8 cellular contexts compared by ENCODE assay signal in genomic region chr6:31793927-31794245, GRCh38. TPM values are rescaled to one million over a fixed set of nuclear protein-coding genes. Genes with fewer than 3 reads are reported as not detected.
A peak's percentile ranks its signal among the peaks of the same experiment; 100 is the strongest.
DNase-seq lines count a peak whose midpoint lies in the region; ATAC-seq and TF ChIP-seq lines count a peak whose summit lies in the region.
"Not testable (repeated sequence)": the region's sequence is repeated elsewhere in the genome, so short reads cannot be mapped to it uniquely, and the experiment has no call there.

No MANE protein-coding gene starts in this region.

- H3F3A ChIP-seq in PC-3 (ENCODE audit: low read length, unreplicated experiment) = not testable (repeated sequence)

- H3K27me3 Mint-ChIP-seq in H9 (ENCODE audit: low read depth); activated CD8-positive, alpha-beta memory T cell treated with anti-CD3 and anti-CD28 coated beads, Interleukin-2, amount 10 ng/mL, durations not matched to agents 7 days and 5 days; naive B cell: not testable (repeated sequence)

- H3K9me3 ChIP-seq in AG04450 (ENCODE audit: control insufficient read depth, insufficient read depth, low read length); H9 (ENCODE audit: control insufficient read depth, low read depth, low read length); PC-3 (ENCODE audit: low read length); breast epithelium; spleen: not testable (repeated sequence)

- intact Hi-C loops in PC-3 (cut with micrococcal nuclease) = loop anchor here (2.0 kb wide), 2 partner anchors 21 to 37 kb away; partner anchors contain the start of genes HSPA1A and HSPA1L
- intact Hi-C loops in breast epithelium (cut with DNase I; ENCODE audit: low total_unique reads) = not testable (repeated sequence)
- intact Hi-C loops in spleen (cut with DNase I; ENCODE audit: low total_unique reads) = loop anchor here (10.0 kb wide), 1 partner anchor 59 kb away; the partner anchor contains the start of gene CLIC1

- not testable (repeated sequence) for H3K27me3 ChIP-seq in AG04450 (ENCODE audit: control insufficient read depth, insufficient read depth, low read length); H9 (ENCODE audit: insufficient read depth, low read length); PC-3 (ENCODE audit: low read length); breast epithelium; spleen (replicated peaks in 1 of 7)

- H3K4ac ChIP-seq in H9 (ENCODE audit: low read depth, low read length) = not testable (repeated sequence)

- H3K4me3 Mint-ChIP-seq in H9 = peak overlapping the region; percentile 98
- peak overlapping the region; percentile 96 for H3K4me3 Mint-ChIP-seq in activated CD8-positive, alpha-beta memory T cell treated with anti-CD3 and anti-CD28 coated beads, Interleukin-2, amount 10 ng/mL, durations not matched to agents 7 days and 5 days
- H3K4me3 Mint-ChIP-seq in naive B cell = peak overlapping the region in 6 of 8 donors; percentile 80 to 99 (median 96)

- not testable (repeated sequence) for H2BK120ac ChIP-seq in H9 (ENCODE audit: low read depth, low read length, poor library complexity, severe bottlenecking)

- not testable (repeated sequence) for H2BK20ac ChIP-seq in H9 (ENCODE audit: low read depth, low read length, poor library complexity, severe bottlenecking)

- not testable (repeated sequence) for H4K91ac ChIP-seq in H9 (ENCODE audit: insufficient read length, low read depth, low read length)

- not testable (repeated sequence) for H4K20me1 ChIP-seq in H9 (ENCODE audit: control insufficient read depth, insufficient read depth, insufficient read length); PC-3 (ENCODE audit: low read length)

- H3K23me2 ChIP-seq in H9 (ENCODE audit: insufficient read length, low read depth, low read length, poor library complexity, severe bottlenecking) = not testable (repeated sequence)

- not testable (repeated sequence) for H2BK5ac ChIP-seq in H9 (ENCODE audit: insufficient read length, low read length)

- not testable (repeated sequence) for H3K23ac ChIP-seq in H9 (ENCODE audit: insufficient read length, low read depth, low read length)

- H3K18ac ChIP-seq in H9 (ENCODE audit: insufficient read length, low read depth, low read length) = not testable (repeated sequence)

- H2AFZ ChIP-seq in H9 (ENCODE audit: low read length); PC-3 (ENCODE audit: low read length): not testable (repeated sequence)

- not testable (repeated sequence) for H2AK5ac ChIP-seq in H9 (ENCODE audit: insufficient read length, low read length)

- peak overlapping the region; percentile 77 for H3K4me2 ChIP-seq in H9 (ENCODE audit: insufficient read depth, insufficient read length, low read length)
- H3K4me2 ChIP-seq in PC-3 (ENCODE audit: low read length) = peak overlapping the region; percentile 95

- not testable (repeated sequence) for H3K79me1 ChIP-seq in H9 (ENCODE audit: insufficient read depth, low read depth, low read length, poor library complexity, severe bottlenecking)

- not testable (repeated sequence) for DNase-seq in AG04450 (ENCODE audit: low read depth, low spot score); H9; PC-3; activated CD8-positive, alpha-beta memory T cell treated with anti-CD3 and anti-CD28 coated beads, Interleukin-2, amount 10 ng/mL, durations not matched to agents 7 days and 5 days; breast epithelium (ENCODE audit: low spot score in 2 of 2); fibroblast of the aortic adventitia (ENCODE audit: low read depth); naive B cell; spleen

- H3K4me1 Mint-ChIP-seq in H9 = not testable (repeated sequence)
- H3K4me1 Mint-ChIP-seq in activated CD8-positive, alpha-beta memory T cell treated with anti-CD3 and anti-CD28 coated beads, Interleukin-2, amount 10 ng/mL, durations not matched to agents 7 days and 5 days = peaks cover 53% of the 10 kb centered on the region
- H3K4me1 Mint-ChIP-seq in naive B cell = peaks cover 42 to 80% (median 77%) of the 10 kb centered on the region in 3 donors

- not testable (repeated sequence) for H2BK12ac ChIP-seq in H9 (ENCODE audit: insufficient read length, low read depth, low read length)

- WGBS in H9 (ENCODE audit: extremely low coverage, insufficient read length, low lambda C conversion rate) = no CpG with 5 or more reads among the region's 6 CpGs
- WGBS in spleen, 5 donors = 87 to 96% (median 91%) methylated on average over 6 of the region's 6 CpGs

- not testable (repeated sequence) for H3K27ac Mint-ChIP-seq in H9
- H3K27ac Mint-ChIP-seq in activated CD8-positive, alpha-beta memory T cell treated with anti-CD3 and anti-CD28 coated beads, Interleukin-2, amount 10 ng/mL, durations not matched to agents 7 days and 5 days = peak overlapping the region; percentile 89
- H3K27ac Mint-ChIP-seq in naive B cell = peak overlapping the region in 5 of 6 donors; percentile 15 to 97 (median 88)

- H4K8ac ChIP-seq in H9 (replicated peaks; ENCODE audit: insufficient read length, low read depth, low read length) = not testable (repeated sequence)

- H4K5ac ChIP-seq in H9 (ENCODE audit: insufficient read length, low read depth, low read length) = not testable (repeated sequence)

- H3K36me3 ChIP-seq in PC-3 (ENCODE audit: low read depth, low read length) (peaks cover 23% of the 10 kb centered on the region), spleen (peaks cover 0 to 42% (median 14%) of the 10 kb centered on the region in 6 donors)
- not testable (repeated sequence) for H3K36me3 ChIP-seq in breast epithelium

- not testable (repeated sequence) for TF ChIP-seq CTCF in AG04450 (IDR thresholded peaks at IDR 0.05; ENCODE audit: low read depth, low read length); H9 (conservative IDR thresholded peaks at IDR 0.05); PC-3 (conservative IDR thresholded peaks at IDR 0.05; ENCODE audit: low read depth, low read length); breast epithelium (IDR thresholded peaks at IDR 0.05); fibroblast of the aortic adventitia (IDR thresholded peaks at IDR 0.05; ENCODE audit: insufficient read depth, low read length); spleen (IDR thresholded peaks at IDR 0.05 in 8 of 11, conservative IDR thresholded peaks at IDR 0.05 in 3 of 11)

- not testable (repeated sequence) for H3K79me2 ChIP-seq in H9 (ENCODE audit: insufficient read depth, low read length)
- peaks cover 56% of the 10 kb centered on the region for H3K79me2 ChIP-seq in PC-3 (ENCODE audit: low read length)

- not testable (repeated sequence) for H3K9me3 Mint-ChIP-seq in H9; activated CD8-positive, alpha-beta memory T cell treated with anti-CD3 and anti-CD28 coated beads, Interleukin-2, amount 10 ng/mL, durations not matched to agents 7 days and 5 days (ENCODE audit: low read depth); naive B cell

- POLR2A ChIA-PET in AG04450 (lab: Yijun Ruan, JAX); PC-3 (lab: Charles Lee; ENCODE audit: unreplicated experiment): not testable (repeated sequence)

- not testable (repeated sequence) for H3K27ac ChIP-seq in AG04450 (ENCODE audit: low read depth, low read length); H9 (ENCODE audit: insufficient read length, low read depth, low read length)
- H3K27ac ChIP-seq in PC-3 (ENCODE audit: low read length) (peak overlapping the region; percentile 80; the same call in 1 of the 2 replicates), breast epithelium (peak overlapping the region in 1 of 2 donors; percentile 97), spleen (peak overlapping the region in 6 of 8 donors; percentile 91 to 100 (median 96))

- H3K9me2 ChIP-seq in PC-3 (replicated peaks; ENCODE audit: low read length) = not testable (repeated sequence)

- H3T11ph ChIP-seq in H9 (ENCODE audit: low read length) = not testable (repeated sequence)

- CTCF ChIA-PET in AG04450 (lab: Charles Lee); PC-3 (lab: Charles Lee): not testable (repeated sequence)
- CTCF ChIA-PET in activated CD8-positive, alpha-beta memory T cell treated with anti-CD3 and anti-CD28 coated beads, Interleukin-2, amount 10 ng/mL, durations not matched to agents 7 days and 5 days (lab: Charles Lee) = interaction anchor here (0.7 to 2.6 kb wide), 4 partner anchors 21 to 1721 kb away, joined by 3 to 13 read pairs (median 5); partner anchors contain the start of gene CLIC1

- peak overlapping the region; percentile 26 for H3K9ac ChIP-seq in H9 (ENCODE audit: extremely low read depth, insufficient read length, low read length)
- H3K9ac ChIP-seq in PC-3 (ENCODE audit: low read length) = peak overlapping the region; percentile 99

- not testable (repeated sequence) for ATAC-seq in PC-3; activated CD8-positive, alpha-beta memory T cell treated with anti-CD3 and anti-CD28 coated beads, Interleukin-2, amount 10 ng/mL, durations not matched to agents 7 days and 5 days; naive B cell (ENCODE audit: low read depth in 2 of 2)

- H3K36me3 Mint-ChIP-seq in H9 (ENCODE audit: insufficient read depth in 1 of 3, low read depth in 3 of 3) = peaks cover 19 to 61% (median 53%) of the 10 kb centered on the region in 3 experiments
- H3K36me3 Mint-ChIP-seq in activated CD8-positive, alpha-beta memory T cell treated with anti-CD3 and anti-CD28 coated beads, Interleukin-2, amount 10 ng/mL, durations not matched to agents 7 days and 5 days = peaks cover 30% of the 10 kb centered on the region
- H3K36me3 Mint-ChIP-seq in naive B cell = peaks cover 9 to 15% of the 10 kb centered on the region in 2 donors

- H2BK15ac ChIP-seq in H9 (ENCODE audit: low read depth, low read length) = not testable (repeated sequence)

- not testable (repeated sequence) for H3K4me1 ChIP-seq in H9 (ENCODE audit: insufficient read depth, low read length); breast epithelium
- H3K4me1 ChIP-seq in PC-3 (ENCODE audit: insufficient read depth, low read length) = peaks cover 24% of the 10 kb centered on the region
- peaks cover 18 to 94% (median 73%) of the 10 kb centered on the region in 6 donors for H3K4me1 ChIP-seq in spleen

- peak overlapping the region; percentile 84 for H3K4me3 ChIP-seq in AG04450 (ENCODE audit: low read depth, low read length)
- peak overlapping the region; percentile 87 for H3K4me3 ChIP-seq in PC-3 (ENCODE audit: low read length)
- H3K4me3 ChIP-seq in breast epithelium = peak overlapping the region in 2 of 3 donors; percentile 74 to 88
- peak overlapping the region; percentile 94 for H3K4me3 ChIP-seq in fibroblast of the aortic adventitia (ENCODE audit: low read depth, low read length)
- H3K4me3 ChIP-seq in spleen = peak overlapping the region in 2 of 8 donors; percentile 74 to 90

- not testable (repeated sequence) for TF ChIP-seq POLR2A in breast epithelium (IDR thresholded peaks at IDR 0.05); spleen (IDR thresholded peaks at IDR 0.05)

- not testable (repeated sequence) for H3K14ac ChIP-seq in H9 (ENCODE audit: insufficient read depth, low read length)

- BruUV-seq in PC-3 (replicated peaks; lab: Mats Ljungman, UMichigan) = not testable (repeated sequence)

- H3K56ac ChIP-seq in H9 (ENCODE audit: insufficient read length, low read depth, low read length) = not testable (repeated sequence)

RNA-seq across cellular contexts. Expression of gene VARS1, which starts 1.7 kb away (rescaled TPM):
- 16.0 and 23.9 TPM in 2 replicates for polyA plus RNA-seq in AG04450 (2011; rRNA removed)
- 54.4 and 69.8 TPM in 2 replicates for polyA minus RNA-seq in AG04450 (2011; rRNA and poly(A)+ RNA removed)
- 148 and 154 TPM in 2 replicates for total RNA-seq in H9 (2021)
- total RNA-seq in PC-3 (2014; rRNA removed) = 89.8 and 130 TPM in 2 replicates
- 100 to 1,000 TPM; 107 to 140 TPM for total RNA-seq in activated CD8-positive, alpha-beta memory T cell treated with anti-CD3 and anti-CD28 coated beads, Interleukin-2, amount 10 ng/mL, durations not matched to agents 7 days and 5 days
- total RNA-seq in breast epithelium = 10 to 100 TPM; 19.2 to 35.4 (median 26.2) TPM
- total RNA-seq in fibroblast of the aortic adventitia (ENCODE audit: low replicate concordance) = 19.6 and 68.8 TPM in 2 replicates
- polyA plus RNA-seq in naive B cell (ENCODE audit: low read depth in 6 of 6) = 10 to 100 TPM; 42.2 to 70.6 (median 50.3) TPM
- total RNA-seq in spleen = 10 to 100 TPM; 32.4 to 97.3 (median 62.5) TPM
- 10 to 100 TPM; 31.1 to 49.0 (median 38.3) TPM for polyA plus RNA-seq in spleen

RNA-seq across cellular contexts. Expression of gene LSM2, which starts 12.9 kb away (rescaled TPM):
- polyA plus RNA-seq in AG04450 (2011; rRNA removed) = 34.2 and 38.3 TPM in 2 replicates
- 22.5 and 24.8 TPM in 2 replicates for polyA minus RNA-seq in AG04450 (2011; rRNA and poly(A)+ RNA removed)
- 114 and 123 TPM in 2 replicates for total RNA-seq in H9 (2021)
- 93.7 and 143 TPM in 2 replicates for total RNA-seq in PC-3 (2014; rRNA removed)
- 100 to 1,000 TPM; 124 to 129 TPM for total RNA-seq in activated CD8-positive, alpha-beta memory T cell treated with anti-CD3 and anti-CD28 coated beads, Interleukin-2, amount 10 ng/mL, durations not matched to agents 7 days and 5 days
- 10 to 100 TPM; 28.7 to 39.7 (median 32.6) TPM for total RNA-seq in breast epithelium
- total RNA-seq in fibroblast of the aortic adventitia (ENCODE audit: low replicate concordance) = 49.5 and 88.3 TPM in 2 replicates
- polyA plus RNA-seq in naive B cell (ENCODE audit: low read depth in 6 of 6) = 100 to 1,000 TPM in 1 of 6 donors, 10 to 100 TPM in 5; 75.4 to 107 (median 92.4) TPM
- 10 to 100 TPM; 35.9 to 54.4 (median 42.9) TPM for total RNA-seq in spleen
- 10 to 100 TPM; 74.5 to 98.9 (median 80.4) TPM for polyA plus RNA-seq in spleen

RNA-seq across cellular contexts. Expression of gene VWA7, which starts 16.8 kb away (rescaled TPM):
- polyA plus RNA-seq in AG04450 (2011; rRNA removed) (0.10 and 0.32 TPM in 2 replicates), naive B cell (ENCODE audit: low read depth in 6 of 6) (under 1 TPM in 2 of 6 donors, not detected in 4; 0.13 to 0.29 TPM), spleen (1 to 10 TPM in 1 of 3 donors, under 1 TPM in 2; 0.09 to 1.2 (median 0.11) TPM)
- polyA minus RNA-seq in AG04450 (2011; rRNA and poly(A)+ RNA removed) = 0.26 and 0.78 TPM in 2 replicates
- total RNA-seq in H9 (2021) (2.5 TPM in 2 replicates), PC-3 (2014; rRNA removed) (0.98 and 1.9 TPM in 2 replicates), breast epithelium (1 to 10 TPM in 1 of 3 donors, under 1 TPM in 1, not detected in 1; under 0.01 to 1.6 TPM), fibroblast of the aortic adventitia (ENCODE audit: low replicate concordance) (0.36 and 0.90 TPM in 2 replicates), spleen (1 to 10 TPM in 4 of 7 donors, under 1 TPM in 2, not detected in 1; 0.68 to 2.6 (median 1.3) TPM)
- 1 to 10 TPM; 5.7 to 6.4 TPM for total RNA-seq in activated CD8-positive, alpha-beta memory T cell treated with anti-CD3 and anti-CD28 coated beads, Interleukin-2, amount 10 ng/mL, durations not matched to agents 7 days and 5 days

RNA-seq across cellular contexts. Expression of gene HSPA1L, which starts 21.2 kb away (rescaled TPM):
- 1.1 and 1.2 TPM in 2 replicates for polyA plus RNA-seq in AG04450 (2011; rRNA removed)
- polyA minus RNA-seq in AG04450 (2011; rRNA and poly(A)+ RNA removed) = 0.97 and 1.9 TPM in 2 replicates
- 1.6 and 2.5 TPM in 2 replicates for total RNA-seq in H9 (2021)
- 0.26 and 0.69 TPM in 2 replicates for total RNA-seq in PC-3 (2014; rRNA removed)
- 1 to 10 TPM; 2.9 to 3.1 TPM for total RNA-seq in activated CD8-positive, alpha-beta memory T cell treated with anti-CD3 and anti-CD28 coated beads, Interleukin-2, amount 10 ng/mL, durations not matched to agents 7 days and 5 days
- 1 to 10 TPM; 1.3 to 1.9 (median 1.6) TPM for total RNA-seq in breast epithelium
- 1.4 and 2.4 TPM in 2 replicates for total RNA-seq in fibroblast of the aortic adventitia (ENCODE audit: low replicate concordance)
- polyA plus RNA-seq in naive B cell (ENCODE audit: low read depth in 6 of 6) = 1 to 10 TPM in 1 of 6 donors, under 1 TPM in 4, not detected in 1; 0.45 to 1.4 (median 0.71) TPM
- 1 to 10 TPM; 2.6 to 3.7 (median 3.1) TPM for total RNA-seq in spleen
- 1 to 10 TPM in 2 of 3 donors, under 1 TPM in 1; 0.93 to 1.9 (median 1.0) TPM for polyA plus RNA-seq in spleen

RNA-seq across cellular contexts. Expression of gene HSPA1A, which starts 21.5 kb away (rescaled TPM):
- polyA plus RNA-seq in AG04450 (2011; rRNA removed) = 46.6 and 50.4 TPM in 2 replicates
- polyA minus RNA-seq in AG04450 (2011; rRNA and poly(A)+ RNA removed) = 22.7 and 36.9 TPM in 2 replicates
- total RNA-seq in H9 (2021) = 51.2 and 51.7 TPM in 2 replicates
- 269 and 324 TPM in 2 replicates for total RNA-seq in PC-3 (2014; rRNA removed)
- total RNA-seq in activated CD8-positive, alpha-beta memory T cell treated with anti-CD3 and anti-CD28 coated beads, Interleukin-2, amount 10 ng/mL, durations not matched to agents 7 days and 5 days = 100 to 1,000 TPM; 124 to 137 TPM
- 100 to 1,000 TPM; 136 to 459 (median 202) TPM for total RNA-seq in breast epithelium
- 52.8 and 76.9 TPM in 2 replicates for total RNA-seq in fibroblast of the aortic adventitia (ENCODE audit: low replicate concordance)
- polyA plus RNA-seq in naive B cell (ENCODE audit: low read depth in 6 of 6) = 10 to 100 TPM in 2 of 6 donors, 1 to 10 TPM in 3, under 1 TPM in 1; 0.23 to 12.1 (median 7.9) TPM
- 100 to 1,000 TPM in 6 of 7 donors, 10 to 100 TPM in 1; 97.7 to 384 (median 127) TPM for total RNA-seq in spleen
- polyA plus RNA-seq in spleen = 10 to 100 TPM; 16.4 to 58.5 (median 27.7) TPM
